7 cellular contexts compared by ENCODE assay signal in genomic region chr16:49854227-49855203, GRCh38. TPM values are rescaled to one million over a fixed set of nuclear protein-coding genes. Genes with fewer than 3 reads are reported as not detected.
DNase-seq lines count a peak whose midpoint lies in the region; ATAC-seq, FAIRE-seq and TF ChIP-seq lines count a peak whose summit lies in the region.

No MANE protein-coding gene starts in this region.

- H3K9me3 ChIP-seq in kidney (ENCODE audit: control insufficient read depth in 1 of 2, low read length in 2 of 2) (no peaks in the 10 kb centered on the region), stomach (no peaks in the 10 kb centered on the region)

- TF ChIP-seq POLR2A in stomach (IDR thresholded peaks at IDR 0.05), result no peak

- TF ChIP-seq CTCF in kidney (IDR thresholded peaks at IDR 0.05; ENCODE audit: borderline replicate concordance, extremely low read depth, insufficient read depth), result no peak
- TF ChIP-seq CTCF in stomach (IDR thresholded peaks at IDR 0.05), result no peak

- 12 to 14% (median 12%) methylated on average over 56 to 76 of the region's 76 CpGs for WGBS in adipose tissue, 3 donors
- WGBS in stomach, 5 donors, result 8 to 20% (median 11%) methylated on average over 44 to 76 of the region's 76 CpGs

- H3K9ac ChIP-seq in kidney (ENCODE audit: low read length in 2 of 2), result peak overlapping the region; percentile 24 to 26

- TF ChIP-seq EP300 in stomach (IDR thresholded peaks at IDR 0.05), result no peak

- H3K4me3 ChIP-seq in kidney (ENCODE audit: low read length in 2 of 2) (peak overlapping the region in 1 of 2 donors; percentile 43), stomach (peak overlapping the region; percentile 70 to 79 (median 76))

- H3K36me3 ChIP-seq in kidney (ENCODE audit: control insufficient read depth in 1 of 2, insufficient read depth in 2 of 2, low read length in 2 of 2), result no peaks in the 10 kb centered on the region
- no peaks in the 10 kb centered on the region for H3K36me3 ChIP-seq in stomach

- intact Hi-C loops in kidney (cut with DNase I), result no loop called here
- intact Hi-C loops in stomach (cut with DNase I; ENCODE audit: low total_unique reads), result no loop called here

- peaks cover 0 to 66% (median 24%) of the 10 kb centered on the region in 3 donors for H3K27me3 ChIP-seq in stomach

- peak overlapping the region; percentile 89 for H3K27ac ChIP-seq in adipose tissue (ENCODE audit: low read depth, low read length)
- peak overlapping the region; percentile 69 to 76 for H3K27ac ChIP-seq in kidney (ENCODE audit: low read depth in 2 of 2, low read length in 2 of 2)
- H3K27ac ChIP-seq in stomach, result peak overlapping the region; percentile 86 to 95 (median 92)

- peak; percentile 4 for ATAC-seq in GM19035 (IDR thresholded peaks at IDR 0.05; ENCODE audit: unreplicated experiment)
- peak; percentile 10 for ATAC-seq in HG03103 (IDR thresholded peaks at IDR 0.05; ENCODE audit: low read depth, unreplicated experiment)
- no peak for ATAC-seq in HG03196 (IDR thresholded peaks at IDR 0.05; ENCODE audit: unreplicated experiment)

- H3K4me1 ChIP-seq in kidney (ENCODE audit: control insufficient read depth in 1 of 2, insufficient read depth in 1 of 2, low read depth in 1 of 2, low read length in 2 of 2) (peaks cover 0 to 8% of the 10 kb centered on the region in 2 donors), stomach (peaks cover 33 to 78% (median 55%) of the 10 kb centered on the region in 4 donors)

- no peak for FAIRE-seq in kidney (lab: Jason Lieb, UNC)

- DNase-seq in kidney (peak; percentile 83), stomach (no peak), NCI-H446 treated with DMSO at 0.1 percent for 48 hours (lab: John Stamatoyannopoulos, UW) (no peak)

RNA-seq across cellular contexts. Expression of gene ZNF423, which starts 1.4 kb away (rescaled TPM):
- 10 to 100 TPM in 1 of 3 donors, 1 to 10 TPM in 2; 1.9 to 15.4 (median 8.7) TPM for polyA plus RNA-seq in adipose tissue
- 8.4 TPM for total RNA-seq in kidney
- polyA plus RNA-seq in kidney (ENCODE audit: insufficient read depth, low read depth, low replicate concordance), result 2.0 TPM
- 1 to 10 TPM in 3 of 5 donors, under 1 TPM in 2; 0.29 to 3.5 (median 1.3) TPM for total RNA-seq in stomach
- 1 to 10 TPM in 1 of 3 donors, under 1 TPM in 2; 0.68 to 1.2 (median 0.81) TPM for polyA plus RNA-seq in stomach
